ENCODE assay signal across 1 cellular context in the genomic region with DNA sequence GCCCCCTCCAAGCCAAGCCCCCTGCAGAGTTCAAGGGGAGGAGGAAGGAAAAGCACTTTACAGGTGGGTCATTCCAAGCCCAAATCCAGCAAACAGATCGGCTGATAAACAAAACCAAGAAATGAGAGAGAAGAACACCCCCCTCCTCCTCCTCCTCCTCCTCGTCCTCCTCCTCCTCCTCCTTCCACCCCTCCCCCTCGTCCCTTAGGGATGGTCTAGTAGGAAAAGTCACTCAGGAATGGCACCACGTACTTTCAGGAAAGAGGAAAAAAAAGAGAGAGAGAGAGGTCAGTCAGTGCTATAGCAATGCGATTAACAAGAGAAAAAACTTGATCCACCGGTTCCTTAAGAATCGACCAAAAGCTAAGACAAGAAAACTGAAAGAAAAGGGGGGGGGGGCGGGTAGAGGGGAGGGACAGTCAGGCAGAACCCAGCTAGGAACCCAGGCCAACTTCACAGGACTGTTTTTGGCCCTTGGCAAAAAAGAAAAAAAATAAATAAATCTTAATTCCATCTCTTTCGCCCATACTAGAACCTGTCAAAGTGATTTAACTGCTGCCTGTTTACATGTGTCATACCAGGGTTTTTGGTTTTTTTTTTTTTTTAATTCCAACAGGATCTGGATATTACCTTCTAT.
TF ChIP-seq lines count a peak whose summit lies in the region.

No MANE protein-coding gene starts in this region.

TF ChIP-seq in GM23338, 12 proteins besides CTCF, POLR2A, EP300 and RAD21 (continued from another document):
- TF ChIP-seq ZNF462 (CRISPR knock-in tag; IDR thresholded peaks at IDR 0.05) (no peak), EZH2 (IDR thresholded peaks at IDR 0.05; ENCODE audit: low read depth, unreplicated experiment) (no peak), ETS1 (IDR thresholded peaks at IDR 0.05) (no peak), ZNF331 (CRISPR knock-in tag; IDR thresholded peaks at IDR 0.05; ENCODE audit: low read depth) (no peak)
